In the genomic region with DNA sequence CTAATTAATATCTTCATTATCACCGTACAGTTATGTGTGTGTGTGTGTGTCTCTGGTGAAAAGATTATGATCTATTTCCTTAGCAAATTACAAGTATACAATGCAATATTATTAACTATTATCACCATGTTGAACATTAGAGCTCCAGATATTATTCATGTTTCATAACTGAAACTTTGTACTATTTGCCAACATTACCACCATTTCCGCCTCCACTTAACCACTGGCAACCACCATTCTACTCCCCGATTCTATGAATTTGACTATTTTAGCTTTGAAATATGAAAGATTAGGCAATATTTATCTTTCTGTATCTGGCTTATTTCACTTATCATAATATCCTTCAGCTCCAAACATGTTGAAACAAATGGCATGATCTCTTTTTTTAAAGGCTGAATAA, we compare ENCODE assay signal across 26 cellular contexts.
"Had no signal": no experiment of that assay in that cellular context is flagged by ENCODE, and none has a peak within 500 bp of the region (broad histone marks: within the 10 kb centered on the region; RNA-seq: fewer than 3 reads in every experiment).

No MANE protein-coding gene starts in this region.

- DNase-seq: hypothalamus; immature natural killer cell; kidney; left colon; left lung; lower lobe of right lung; mammary epithelial cell; mesendoderm; naive B cell; pancreas; posterior cingulate gyrus; retina; right cardiac atrium; stimulated activated CD4-positive, alpha-beta T cell treated with anti-CD3 and anti-CD28 coated beads, Interleukin-12 subunit alpha, Interleukin-12 subunit beta, amount 100 ng/mL, for 4 hours; stimulated activated CD4-positive, alpha-beta T cell treated with anti-CD3 and anti-CD28 coated beads, Interleukin-15, amount 100 ng/mL, for 24 hours; stimulated activated CD4-positive, alpha-beta T cell treated with anti-CD3 and anti-CD28 coated beads, Interleukin-2, amount 100 ng/mL, for 24 hours; stimulated activated CD4-positive, alpha-beta T cell treated with anti-CD3 and anti-CD28 coated beads, Interleukin-4, amount 100 ng/mL, for 24 hours; stimulated activated naive CD4-positive, alpha-beta T cell; stimulated activated naive CD8-positive, alpha-beta T cell treated with anti-CD3 and anti-CD28 coated beads, Interleukin-15, amount 100 ng/mL, for 72 hours; substantia nigra; uterus had no signal

- H3K27me3 Mint-ChIP-seq: naive B cell; stimulated activated naive CD8-positive, alpha-beta T cell treated with anti-CD3 and anti-CD28 coated beads, Interleukin-15, amount 100 ng/mL, for 72 hours; type B pancreatic cell had no signal

- H3K27ac Mint-ChIP-seq: mesothelial cell of epicardium; naive B cell; nephron; stimulated activated effector memory CD8-positive, alpha-beta T cell treated with anti-CD3 and anti-CD28 coated beads, Interleukin-12 subunit alpha, Interleukin-12 subunit beta, amount 100 ng/mL, for 72 hours; stimulated activated naive CD8-positive, alpha-beta T cell treated with anti-CD3 and anti-CD28 coated beads, Interleukin-15, amount 100 ng/mL, for 72 hours; type B pancreatic cell had no signal

- H3K4me1 Mint-ChIP-seq: immature natural killer cell; naive B cell; nephron; stimulated activated effector memory CD8-positive, alpha-beta T cell treated with anti-CD3 and anti-CD28 coated beads, Interleukin-12 subunit alpha, Interleukin-12 subunit beta, amount 100 ng/mL, for 72 hours; stimulated activated naive CD8-positive, alpha-beta T cell treated with anti-CD3 and anti-CD28 coated beads, Interleukin-15, amount 100 ng/mL, for 72 hours had no signal

- ATAC-seq: left colon; left lung; lower lobe of right lung; pancreas; right cardiac atrium; stimulated activated effector memory CD8-positive, alpha-beta T cell treated with anti-CD3 and anti-CD28 coated beads, Interleukin-12 subunit alpha, Interleukin-12 subunit beta, amount 100 ng/mL, for 72 hours; stimulated activated naive CD8-positive, alpha-beta T cell treated with anti-CD3 and anti-CD28 coated beads, Interleukin-15, amount 100 ng/mL, for 72 hours had no signal

- H3K9me3 Mint-ChIP-seq: nephron, type B pancreatic cell had no signal

- H3K4me3 Mint-ChIP-seq: mesothelial cell of epicardium; naive B cell; nephron; neural crest cell; stimulated activated effector memory CD8-positive, alpha-beta T cell treated with anti-CD3 and anti-CD28 coated beads, Interleukin-12 subunit alpha, Interleukin-12 subunit beta, amount 100 ng/mL, for 72 hours; type B pancreatic cell had no signal

- H3K36me3 Mint-ChIP-seq: immature natural killer cell; mesothelial cell of epicardium; naive B cell; stimulated activated effector memory CD8-positive, alpha-beta T cell treated with anti-CD3 and anti-CD28 coated beads, Interleukin-12 subunit alpha, Interleukin-12 subunit beta, amount 100 ng/mL, for 72 hours; type B pancreatic cell had no signal
